ENCODE assay signal across 9 cellular contexts in the genomic region with DNA sequence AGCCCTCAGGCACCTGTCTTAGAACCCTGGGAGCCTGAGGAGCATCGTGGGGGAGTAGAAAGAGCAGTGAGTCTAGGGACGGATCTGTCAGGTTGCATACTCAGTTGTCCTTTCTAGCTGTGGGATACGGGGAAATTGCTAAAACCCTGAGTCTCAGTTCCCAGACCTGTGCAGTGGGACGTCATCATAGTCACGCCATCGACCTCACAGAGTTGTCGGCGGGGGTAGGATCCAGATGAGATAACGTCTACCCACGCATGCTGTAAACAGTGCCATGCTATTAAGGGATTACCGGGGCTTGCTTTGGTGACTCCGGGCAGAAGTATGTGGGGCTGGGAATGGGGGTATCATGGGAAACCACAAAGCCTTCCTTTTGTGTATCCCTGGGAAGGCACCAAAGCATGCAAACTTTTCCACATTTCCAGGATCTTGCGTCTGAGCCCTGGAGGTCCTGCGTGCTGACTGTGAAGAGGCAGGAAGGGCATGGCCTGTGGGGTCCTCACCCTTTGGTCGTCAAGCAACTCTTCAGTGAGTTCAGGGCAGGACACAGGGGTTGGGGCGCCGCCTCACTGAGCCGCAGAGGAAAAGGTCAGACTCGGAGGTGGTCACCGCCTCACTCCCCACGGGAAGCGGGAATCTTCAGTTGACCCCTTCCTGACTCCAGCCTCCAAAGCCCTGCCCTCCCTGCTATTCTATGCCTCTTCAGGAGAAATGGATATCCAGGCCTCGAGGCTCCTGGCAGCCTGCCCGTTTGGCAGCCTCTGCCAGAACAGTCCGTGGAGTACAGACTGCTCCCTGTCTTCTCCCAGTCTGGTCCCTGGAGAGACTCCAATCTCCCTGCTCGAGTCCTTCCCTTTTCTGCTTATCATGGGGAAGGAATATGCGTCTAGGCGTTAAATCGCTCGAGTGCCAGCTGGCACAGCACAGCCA.
DNase-seq lines count a peak whose midpoint lies in the region; ATAC-seq, FAIRE-seq and TF ChIP-seq lines count a peak whose summit lies in the region.
"Had no signal": no experiment of that assay in that cellular context is flagged by ENCODE, and none has a peak within 500 bp of the region (broad histone marks: within the 10 kb centered on the region; RNA-seq: fewer than 3 reads in every experiment).

No MANE protein-coding gene starts in this region.

- no peak for FAIRE-seq in small intestine (lab: Jason Lieb, UNC)

- CTCF ChIA-PET in activated CD8-positive, alpha-beta T cell treated with anti-CD3 and anti-CD28 coated beads for 36 hours (lab: Charles Lee), result interaction anchor here (0.8 to 3.1 kb wide), 51 partner anchors 8 to 812 kb away, joined by 3 to 39 read pairs (median 7); no protein-coding TSS in a partner anchor

- H3K4me1 Mint-ChIP-seq in brain, result peaks cover 24% of the 10 kb centered on the region
- no peaks in the 10 kb centered on the region for H3K4me1 Mint-ChIP-seq in activated CD8-positive, alpha-beta T cell treated with anti-CD3 and anti-CD28 coated beads for 36 hours (ENCODE audit: low read depth)

- H3K27me3 Mint-ChIP-seq in brain, result no peaks in the 10 kb centered on the region
- no peaks in the 10 kb centered on the region for H3K27me3 Mint-ChIP-seq in activated CD8-positive, alpha-beta T cell treated with anti-CD3 and anti-CD28 coated beads for 36 hours

- H3K4me3 ChIP-seq in small intestine (ENCODE audit: low read depth in 1 of 2, low read length in 2 of 2), result no peak overlapping the region

- H3K36me3 ChIP-seq in small intestine (ENCODE audit: control insufficient read depth in 2 of 2, insufficient read depth in 2 of 2, low read length in 2 of 2), result no peaks in the 10 kb centered on the region

- TF ChIP-seq CTCF in brain (conservative IDR thresholded peaks at IDR 0.05), result no peak
- no peak for TF ChIP-seq CTCF in activated CD8-positive, alpha-beta T cell treated with anti-CD3 and anti-CD28 coated beads for 36 hours (IDR thresholded peaks at IDR 0.05)

- H3K4me3 Mint-ChIP-seq in brain, result peak overlapping the region in 4 of 5 experiments; percentile 53 to 81 (median 66)
- H3K4me3 Mint-ChIP-seq in activated CD8-positive, alpha-beta T cell treated with anti-CD3 and anti-CD28 coated beads for 36 hours, result no peak overlapping the region

- H3K4me1 ChIP-seq in small intestine (ENCODE audit: control insufficient read depth in 2 of 2, insufficient read depth in 1 of 2, low read depth in 1 of 2, low read length in 1 of 2), result no peaks in the 10 kb centered on the region

- H3K9me3 Mint-ChIP-seq in brain, result no peaks in the 10 kb centered on the region
- no peaks in the 10 kb centered on the region for H3K9me3 Mint-ChIP-seq in activated CD8-positive, alpha-beta T cell treated with anti-CD3 and anti-CD28 coated beads for 36 hours

- H3K9me3 ChIP-seq in small intestine (ENCODE audit: control insufficient read depth, low read depth), result no peaks in the 10 kb centered on the region

- H3K27ac Mint-ChIP-seq in brain, result peak overlapping the region; percentile 65 to 98 (median 95)
- H3K27ac Mint-ChIP-seq in activated CD8-positive, alpha-beta T cell treated with anti-CD3 and anti-CD28 coated beads for 36 hours, result no peak overlapping the region

- 32 to 38% (median 38%) methylated on average over 30 of the region's 30 CpGs for WGBS in small intestine, 3 donors

- no peak for ATAC-seq in HG03342 (IDR thresholded peaks at IDR 0.05; ENCODE audit: unreplicated experiment)
- ATAC-seq in activated CD8-positive, alpha-beta T cell treated with anti-CD3 and anti-CD28 coated beads for 36 hours, result no peak

- no peaks in the 10 kb centered on the region for H3K27me3 ChIP-seq in small intestine (ENCODE audit: control insufficient read depth in 2 of 2, insufficient read depth in 2 of 2, low read length in 2 of 2)

- intact Hi-C loops in activated CD8-positive, alpha-beta T cell treated with anti-CD3 and anti-CD28 coated beads for 36 hours (cut with micrococcal nuclease), result loop anchor here (5.0 kb wide), 3 partner anchors 189 to 634 kb away; a partner anchor contains a TSS

- DNase-seq in AG08396 (ENCODE audit: low spot score), result peak; percentile 73
- DNase-seq in NCI-H2081 (lab: John Stamatoyannopoulos, UW), result peak; percentile 84 to 89
- peak; percentile 99 for DNase-seq in iris pigment epithelial cell (ENCODE audit: low read depth)
- peak; percentile 91 for DNase-seq in small intestine
- DNase-seq in activated CD8-positive, alpha-beta T cell treated with anti-CD3 and anti-CD28 coated beads for 36 hours, result no peak
- no peak for DNase-seq in stimulated activated CD8-positive, alpha-beta memory T cell treated with anti-CD3 and anti-CD28 coated beads, Interleukin-4, amount 100 ng/mL, for 48 hours
- DNase-seq: DND-41 had no signal

- POLR2A ChIA-PET in activated CD8-positive, alpha-beta T cell treated with anti-CD3 and anti-CD28 coated beads for 36 hours (lab: Charles Lee), result interaction anchor here (1.3 kb wide), 2 partner anchors 187 to 249 kb away, joined by 3 read pairs; a partner anchor contains a TSS

- H3K27ac ChIP-seq in small intestine (ENCODE audit: low read depth in 1 of 2, low read length in 1 of 2), result peak overlapping the region; percentile 25 to 94

- H3K36me3 Mint-ChIP-seq in brain, result peaks cover 4% of the 10 kb centered on the region
- H3K36me3 Mint-ChIP-seq in activated CD8-positive, alpha-beta T cell treated with anti-CD3 and anti-CD28 coated beads for 36 hours (ENCODE audit: low read depth), result no peaks in the 10 kb centered on the region

Comparison
In these comparisons a context has a peak if more than half of its experiments do, and no peak if none do; other contexts are left out.
1. DNase-seq: peak in AG08396 (single experiment), NCI-H2081 (2 of 2), iris pigment epithelial cell (single experiment) and small intestine (single experiment); none in activated CD8-positive, alpha-beta T cell treated with anti-CD3 and anti-CD28 coated beads for 36 hours (single experiment) and stimulated activated CD8-positive, alpha-beta memory T cell treated with anti-CD3 and anti-CD28 coated beads, Interleukin-4, amount 100 ng/mL, for 48 hours (single experiment).